In genomic region chr2:195486987-195487644, GRCh38 we compare ENCODE assay signal across 8 cellular contexts.
DNase-seq lines count a peak whose midpoint lies in the region; ATAC-seq, FAIRE-seq and TF ChIP-seq lines count a peak whose summit lies in the region.

No MANE protein-coding gene starts in this region.

- ATAC-seq in GM18867 (IDR thresholded peaks at IDR 0.05; ENCODE audit: unreplicated experiment) = peak; percentile 93
- ATAC-seq in HG03097 (IDR thresholded peaks at IDR 0.05; ENCODE audit: low FRiP score, unreplicated experiment) = peak; percentile 96

- no peaks in the 10 kb centered on the region for H3K36me3 ChIP-seq in sigmoid colon

- no peak for TF ChIP-seq CTCF in sigmoid colon (IDR thresholded peaks at IDR 0.05)

- FAIRE-seq in RCC 7860 (lab: Jason Lieb, UNC) = peak; percentile 87

- intact Hi-C loops in sigmoid colon (cut with DNase I) = no loop called here

- DNase-seq in A172 (ENCODE audit: low spot score) (peak; percentile 83), RCC 7860 (ENCODE audit: low spot score) (peak; percentile 69), foreskin melanocyte (peak; percentile 75), NCI-H1436 treated with DMSO at 0.1 percent for 48 hours (lab: John Stamatoyannopoulos, UW) (no peak), sigmoid colon (no peak), NCI-H1930 (lab: John Stamatoyannopoulos, UW) (no peak)

- no peak overlapping the region for H3K27ac ChIP-seq in sigmoid colon

- no peak overlapping the region for H3K4me3 ChIP-seq in sigmoid colon

- H3K27me3 ChIP-seq in sigmoid colon = no peaks in the 10 kb centered on the region

- TF ChIP-seq EP300 in sigmoid colon (IDR thresholded peaks at IDR 0.05) = no peak

- H3K4me1 ChIP-seq in sigmoid colon = no peaks in the 10 kb centered on the region

- H3K9me3 ChIP-seq in sigmoid colon = no peaks in the 10 kb centered on the region

- 43 to 74% methylated on average over 1 of the region's 1 CpG for WGBS in sigmoid colon, 2 donors

- no peak for TF ChIP-seq POLR2A in sigmoid colon (IDR thresholded peaks at IDR 0.05)

Comparison
In these comparisons a context has a peak if more than half of its experiments do, and no peak if none do; other contexts are left out.
1. DNase-seq: peak in A172 (single experiment), RCC 7860 (single experiment) and foreskin melanocyte (single experiment); none in NCI-H1436 treated with DMSO at 0.1 percent for 48 hours (single experiment), sigmoid colon (single experiment) and NCI-H1930 (0 of 2).